In the genomic region with DNA sequence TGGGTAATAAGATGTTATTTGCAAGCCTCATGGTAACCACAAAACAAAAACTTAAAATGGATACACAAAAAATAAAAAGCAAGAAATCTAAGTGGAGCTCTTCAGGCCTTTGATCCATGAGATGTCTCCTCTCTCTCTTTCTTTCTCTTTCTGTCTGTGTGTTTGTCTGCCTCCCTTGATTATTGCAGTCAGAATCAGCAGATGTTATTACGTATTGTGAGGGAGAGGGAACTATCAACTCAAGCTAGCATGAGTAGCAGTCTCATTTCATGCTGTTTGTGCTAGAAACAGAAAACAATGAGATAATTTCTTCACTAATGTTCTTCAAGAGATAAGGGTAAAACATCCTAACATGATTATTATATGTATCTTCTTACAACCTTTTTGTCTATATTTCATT, we compare ENCODE assay signal across 18 cellular contexts.
DNase-seq lines count a peak whose midpoint lies in the region; ATAC-seq and TF ChIP-seq lines count a peak whose summit lies in the region.
"Had no signal": no experiment of that assay in that cellular context is flagged by ENCODE, and none has a peak within 500 bp of the region (broad histone marks: within the 10 kb centered on the region; RNA-seq: fewer than 3 reads in every experiment).

No MANE protein-coding gene starts in this region.

- no peaks in the 10 kb centered on the region for H3K27me3 ChIP-seq in SK-N-SH (ENCODE audit: insufficient read depth)
- H3K27me3 ChIP-seq: BLaER1 treated with 17β-estradiol and CSF1 and Interleukin-3, amounts not matched to agents 10 nM and 100 nM had no signal

- TF ChIP-seq CTCF in HFFc6 (IDR thresholded peaks at IDR 0.05) (no peak), SK-N-SH (IDR thresholded peaks at IDR 0.05) (no peak)

- H3K27ac Mint-ChIP-seq in HFFc6 = peak overlapping the region; percentile 60
- H3K27ac Mint-ChIP-seq: IgD-negative memory B cell had no signal

- H2AFZ ChIP-seq in SK-N-SH (ENCODE audit: low read depth) = peak overlapping the region; percentile 27; the same call in 1 of the 2 replicates
- H2AFZ ChIP-seq: PC-9 had no signal

- no peaks in the 10 kb centered on the region for H3K79me2 ChIP-seq in SK-N-SH (ENCODE audit: insufficient read depth)

- no peaks in the 10 kb centered on the region for H3K36me3 Mint-ChIP-seq in HFFc6 (ENCODE audit: low read depth)
- H3K36me3 Mint-ChIP-seq: IgD-negative memory B cell had no signal

- H3K9me3 ChIP-seq in SK-N-SH = no peaks in the 10 kb centered on the region
- H3K9me3 ChIP-seq: BLaER1 treated with 17β-estradiol and CSF1 and Interleukin-3, amounts not matched to agents 10 nM and 100 nM had no signal

- ATAC-seq in GM18907 (IDR thresholded peaks at IDR 0.05; ENCODE audit: unreplicated experiment) (no peak), left colon (no peak)
- ATAC-seq: HCT116 had no signal

- H3K36me3 ChIP-seq in SK-N-SH (replicated peaks in 1 of 2; ENCODE audit: control insufficient read depth in 1 of 2, insufficient read depth in 2 of 2, low read length in 1 of 2) = no peaks in the 10 kb centered on the region
- H3K36me3 ChIP-seq: BLaER1 treated with 17β-estradiol and CSF1 and Interleukin-3, amounts not matched to agents 10 nM and 100 nM had no signal

- no peaks in the 10 kb centered on the region for H3K9me2 ChIP-seq in SK-N-SH

- H3F3A ChIP-seq in SK-N-SH (replicated peaks; ENCODE audit: insufficient read depth) = peaks cover 20% of the 10 kb centered on the region

- no peak for DNase-seq in HFFc6
- no peak for DNase-seq in SK-N-SH
- DNase-seq in fibroblast of peridontal ligament (ENCODE audit: extremely low read depth) = peak; percentile 57
- no peak for DNase-seq in left colon
- no peak for DNase-seq in NCI-H2081 treated with DMSO at 0.1 percent for 48 hours (lab: John Stamatoyannopoulos, UW)
- no peak for DNase-seq in iPS-NIHi7 (ENCODE audit: extremely low spot score)
- DNase-seq: DMS153, EL, MV-4-11, NCI-H1417 treated with DMSO at 0.1 percent for 48 hours, NCI-H2029 treated with DMSO at 0.1 percent for 48 hours, NCI-H2227 treated with DMSO at 0.1 percent for 48 hours, NCI-H524 treated with DMSO at 0.1 percent for 48 hours, PC-9 had no signal

- H3K27ac ChIP-seq in SK-N-SH (ENCODE audit: low read depth in 2 of 2, low read length in 1 of 2) = peak overlapping the region in 1 of 2 experiments; percentile 89; a peak in 2 of 4 replicates
- H3K27ac ChIP-seq: BLaER1 treated with 17β-estradiol and CSF1 and Interleukin-3, amounts not matched to agents 10 nM and 100 nM; PC-9 had no signal

- H3K4me3 Mint-ChIP-seq in HFFc6 = no peak overlapping the region
- H3K4me3 Mint-ChIP-seq: IgD-negative memory B cell had no signal

- no peaks in the 10 kb centered on the region for H3K9me3 Mint-ChIP-seq in HFFc6
- H3K9me3 Mint-ChIP-seq: IgD-negative memory B cell had no signal

- no peak for TF ChIP-seq EP300 in SK-N-SH (IDR thresholded peaks at IDR 0.05; ENCODE audit: borderline replicate concordance in 1 of 2, low read depth in 1 of 2, low read length in 1 of 2)

- POLR2A ChIA-PET in SK-N-SH (lab: Yijun Ruan, JAX) = no interaction called here

- H4K20me1 ChIP-seq in SK-N-SH (ENCODE audit: insufficient read depth) = no peaks in the 10 kb centered on the region
- H4K20me1 ChIP-seq: BLaER1 treated with 17β-estradiol and CSF1 and Interleukin-3, amounts not matched to agents 10 nM and 100 nM had no signal

- intact Hi-C loops in left colon (cut with DNase I, micrococcal nuclease) = no loop called here

- H3K4me1 Mint-ChIP-seq in HFFc6 (ENCODE audit: low read depth) = peaks cover 54% of the 10 kb centered on the region
- H3K4me1 Mint-ChIP-seq: IgD-negative memory B cell had no signal

- H3K27me3 Mint-ChIP-seq in HFFc6 (ENCODE audit: insufficient read depth) = no peaks in the 10 kb centered on the region
- H3K27me3 Mint-ChIP-seq: IgD-negative memory B cell had no signal

- H3K4me3 ChIP-seq in SK-N-SH (ENCODE audit: low read depth in 2 of 2, low read length in 1 of 2) = no peak overlapping the region
- H3K4me3 ChIP-seq: BLaER1 treated with 17β-estradiol and CSF1 and Interleukin-3, amounts not matched to agents 10 nM and 100 nM; PC-9 had no signal

- H3K4me2 ChIP-seq in SK-N-SH = no peak overlapping the region
- H3K4me2 ChIP-seq: BLaER1 treated with 17β-estradiol and CSF1 and Interleukin-3, amounts not matched to agents 10 nM and 100 nM; PC-9 had no signal

- TF ChIP-seq RAD21 in SK-N-SH (IDR thresholded peaks at IDR 0.05; ENCODE audit: low read length) = no peak

- CTCF ChIA-PET in SK-N-SH (lab: Yijun Ruan, JAX) = interaction anchor here (1.0 kb wide), 1 partner anchor 82 kb away, joined by 3 read pairs; no protein-coding TSS in a partner anchor

- no peak overlapping the region for H3K9ac ChIP-seq in SK-N-SH
- H3K9ac ChIP-seq: BLaER1 treated with 17β-estradiol and CSF1 and Interleukin-3, amounts not matched to agents 10 nM and 100 nM had no signal

- 78% methylated on average over 1 of the region's 1 CpG for WGBS in SK-N-SH (ENCODE audit: low lambda C conversion rate)

- H3K4me1 ChIP-seq in SK-N-SH (ENCODE audit: control insufficient read depth in 1 of 2, insufficient read depth in 2 of 2, low read depth in 1 of 2, low read length in 1 of 2) = peaks cover 0 to 22% of the 10 kb centered on the region in 2 experiments; a peak in 3 of 4 replicates
- H3K4me1 ChIP-seq: BLaER1 treated with 17β-estradiol and CSF1 and Interleukin-3, amounts not matched to agents 10 nM and 100 nM had no signal

TF ChIP-seq in SK-N-SH, 30 proteins besides CTCF, POLR2A, EP300 and RAD21:
- TF ChIP-seq POLR2AphosphoS5 (IDR thresholded peaks at IDR 0.05; ENCODE audit: low read depth, low read length) = no peak
- no peak for TF ChIP-seq GABPA (IDR thresholded peaks at IDR 0.05; ENCODE audit: low read depth)
- TF ChIP-seq, protein P1, sequence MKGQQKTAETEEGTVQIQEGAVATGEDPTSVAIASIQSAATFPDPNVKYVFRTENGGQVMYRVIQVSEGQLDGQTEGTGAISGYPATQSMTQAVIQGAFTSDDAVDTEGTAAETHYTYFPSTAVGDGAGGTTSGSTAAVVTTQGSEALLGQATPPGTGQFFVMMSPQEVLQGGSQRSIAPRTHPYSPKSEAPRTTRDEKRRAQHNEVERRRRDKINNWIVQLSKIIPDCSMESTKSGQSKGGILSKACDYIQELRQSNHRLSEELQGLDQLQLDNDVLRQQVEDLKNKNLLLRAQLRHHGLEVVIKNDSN (IDR thresholded peaks at IDR 0.05; ENCODE audit: borderline replicate concordance, low read depth) = no peak
- TF ChIP-seq JUND (IDR thresholded peaks at IDR 0.05) = no peak
- no peak for TF ChIP-seq YY1 (IDR thresholded peaks at IDR 0.05; ENCODE audit: low read depth)
- no peak for TF ChIP-seq SMC3 (IDR thresholded peaks at IDR 0.05; ENCODE audit: low read depth, low read length)
- no peak for TF ChIP-seq MEF2A (IDR thresholded peaks at IDR 0.05; ENCODE audit: borderline replicate concordance, low read depth)
- TF ChIP-seq RFX5 (IDR thresholded peaks at IDR 0.05; ENCODE audit: low read length) = no peak
- no peak for TF ChIP-seq RCOR1 (IDR thresholded peaks at IDR 0.05; ENCODE audit: low read length)
- TF ChIP-seq, protein P2, sequence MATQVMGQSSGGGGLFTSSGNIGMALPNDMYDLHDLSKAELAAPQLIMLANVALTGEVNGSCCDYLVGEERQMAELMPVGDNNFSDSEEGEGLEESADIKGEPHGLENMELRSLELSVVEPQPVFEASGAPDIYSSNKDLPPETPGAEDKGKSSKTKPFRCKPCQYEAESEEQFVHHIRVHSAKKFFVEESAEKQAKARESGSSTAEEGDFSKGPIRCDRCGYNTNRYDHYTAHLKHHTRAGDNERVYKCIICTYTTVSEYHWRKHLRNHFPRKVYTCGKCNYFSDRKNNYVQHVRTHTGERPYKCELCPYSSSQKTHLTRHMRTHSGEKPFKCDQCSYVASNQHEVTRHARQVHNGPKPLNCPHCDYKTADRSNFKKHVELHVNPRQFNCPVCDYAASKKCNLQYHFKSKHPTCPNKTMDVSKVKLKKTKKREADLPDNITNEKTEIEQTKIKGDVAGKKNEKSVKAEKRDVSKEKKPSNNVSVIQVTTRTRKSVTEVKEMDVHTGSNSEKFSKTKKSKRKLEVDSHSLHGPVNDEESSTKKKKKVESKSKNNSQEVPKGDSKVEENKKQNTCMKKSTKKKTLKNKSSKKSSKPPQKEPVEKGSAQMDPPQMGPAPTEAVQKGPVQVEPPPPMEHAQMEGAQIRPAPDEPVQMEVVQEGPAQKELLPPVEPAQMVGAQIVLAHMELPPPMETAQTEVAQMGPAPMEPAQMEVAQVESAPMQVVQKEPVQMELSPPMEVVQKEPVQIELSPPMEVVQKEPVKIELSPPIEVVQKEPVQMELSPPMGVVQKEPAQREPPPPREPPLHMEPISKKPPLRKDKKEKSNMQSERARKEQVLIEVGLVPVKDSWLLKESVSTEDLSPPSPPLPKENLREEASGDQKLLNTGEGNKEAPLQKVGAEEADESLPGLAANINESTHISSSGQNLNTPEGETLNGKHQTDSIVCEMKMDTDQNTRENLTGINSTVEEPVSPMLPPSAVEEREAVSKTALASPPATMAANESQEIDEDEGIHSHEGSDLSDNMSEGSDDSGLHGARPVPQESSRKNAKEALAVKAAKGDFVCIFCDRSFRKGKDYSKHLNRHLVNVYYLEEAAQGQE (IDR thresholded peaks at IDR 0.05; ENCODE audit: low read depth, low read length) = no peak
- TF ChIP-seq, protein P3, sequence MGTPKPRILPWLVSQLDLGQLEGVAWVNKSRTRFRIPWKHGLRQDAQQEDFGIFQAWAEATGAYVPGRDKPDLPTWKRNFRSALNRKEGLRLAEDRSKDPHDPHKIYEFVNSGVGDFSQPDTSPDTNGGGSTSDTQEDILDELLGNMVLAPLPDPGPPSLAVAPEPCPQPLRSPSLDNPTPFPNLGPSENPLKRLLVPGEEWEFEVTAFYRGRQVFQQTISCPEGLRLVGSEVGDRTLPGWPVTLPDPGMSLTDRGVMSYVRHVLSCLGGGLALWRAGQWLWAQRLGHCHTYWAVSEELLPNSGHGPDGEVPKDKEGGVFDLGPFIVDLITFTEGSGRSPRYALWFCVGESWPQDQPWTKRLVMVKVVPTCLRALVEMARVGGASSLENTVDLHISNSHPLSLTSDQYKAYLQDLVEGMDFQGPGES (IDR thresholded peaks at IDR 0.05; ENCODE audit: low read depth, low read length) = no peak
- no peak for TF ChIP-seq RXRA (IDR thresholded peaks at IDR 0.05; ENCODE audit: borderline replicate concordance, low read depth)
- TF ChIP-seq, protein P4, sequence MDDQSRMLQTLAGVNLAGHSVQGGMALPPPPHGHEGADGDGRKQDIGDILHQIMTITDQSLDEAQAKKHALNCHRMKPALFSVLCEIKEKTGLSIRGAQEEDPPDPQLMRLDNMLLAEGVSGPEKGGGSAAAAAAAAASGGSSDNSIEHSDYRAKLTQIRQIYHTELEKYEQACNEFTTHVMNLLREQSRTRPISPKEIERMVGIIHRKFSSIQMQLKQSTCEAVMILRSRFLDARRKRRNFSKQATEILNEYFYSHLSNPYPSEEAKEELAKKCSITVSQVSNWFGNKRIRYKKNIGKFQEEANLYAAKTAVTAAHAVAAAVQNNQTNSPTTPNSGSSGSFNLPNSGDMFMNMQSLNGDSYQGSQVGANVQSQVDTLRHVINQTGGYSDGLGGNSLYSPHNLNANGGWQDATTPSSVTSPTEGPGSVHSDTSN (IDR thresholded peaks at IDR 0.05) = no peak
TF ChIP-seq in SK-N-SH: peak in this region for 0.
